In the genomic region with DNA sequence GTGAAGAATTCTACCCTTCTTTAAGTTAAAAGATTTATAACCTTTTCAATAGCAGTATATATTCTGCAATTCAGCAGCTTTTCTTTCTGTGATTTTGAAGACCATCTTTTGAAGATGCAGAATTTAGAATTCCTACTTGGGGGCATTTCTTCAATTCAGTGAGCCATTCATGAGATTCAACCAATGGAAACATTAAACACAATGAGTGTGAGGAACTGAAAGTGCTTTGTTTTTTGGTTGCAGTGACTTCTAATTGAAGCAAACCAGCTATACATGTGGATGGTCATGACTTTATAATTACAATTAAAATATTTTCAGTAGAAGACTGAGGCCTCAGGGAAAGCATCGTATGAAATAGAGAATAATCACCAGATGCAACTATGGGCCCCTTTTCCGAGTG, we compare ENCODE assay signal across 18 cellular contexts.
DNase-seq lines count a peak whose midpoint lies in the region; ATAC-seq and TF ChIP-seq lines count a peak whose summit lies in the region.
"Had no signal": no experiment of that assay in that cellular context is flagged by ENCODE, and none has a peak within 500 bp of the region (broad histone marks: within the 10 kb centered on the region; RNA-seq: fewer than 3 reads in every experiment).

No MANE protein-coding gene starts in this region.

- H3K9me3 ChIP-seq in vagina = no peaks in the 10 kb centered on the region
- H3K9me3 ChIP-seq: psoas muscle, SK-N-SH had no signal

- intact Hi-C loops in vagina (cut with DNase I) = no loop called here

- no peaks in the 10 kb centered on the region for H3K27me3 Mint-ChIP-seq in central memory CD8-positive, alpha-beta T cell
- no peaks in the 10 kb centered on the region for H3K27me3 Mint-ChIP-seq in mesothelial cell of epicardium (ENCODE audit: low read depth)

- no peaks in the 10 kb centered on the region for H3K27me3 ChIP-seq in vagina
- H3K27me3 ChIP-seq: dorsolateral prefrontal cortex had no signal

- DNase-seq in central memory CD8-positive, alpha-beta T cell (ENCODE audit: low spot score in 2 of 2) = no peak
- no peak for DNase-seq in NCI-H2107 (lab: John Stamatoyannopoulos, UW)
- DNase-seq in mesothelial cell of epicardium (ENCODE audit: low spot score in 2 of 2, unreplicated experiment in 2 of 2) = no peak
- DNase-seq in midbrain (lab: John Stamatoyannopoulos, UW) = no peak
- DNase-seq in vagina (ENCODE audit: extremely low spot score in 2 of 2) = no peak
- DNase-seq: activated naive CD4-positive, alpha-beta T cell treated with Interleukin-2 at 50 U/mL for 16 hours; dorsolateral prefrontal cortex; hypothalamus; left cardiac atrium; NCI-H1105; psoas muscle; SK-N-SH; stimulated activated CD4-positive, alpha-beta T cell treated with anti-CD3 and anti-CD28 coated beads, Interleukin-15, amount 100 ng/mL, for 24 hours had no signal

- H3K27ac Mint-ChIP-seq in central memory CD8-positive, alpha-beta T cell (ENCODE audit: low read depth) = peak overlapping the region; percentile 4
- H3K27ac Mint-ChIP-seq in mesothelial cell of epicardium = no peak overlapping the region

- no peak overlapping the region for H3K4me3 Mint-ChIP-seq in central memory CD8-positive, alpha-beta T cell
- no peak overlapping the region for H3K4me3 Mint-ChIP-seq in mesothelial cell of epicardium

- TF ChIP-seq POLR2A in vagina (IDR thresholded peaks at IDR 0.05) = no peak

- H3K27ac ChIP-seq in vagina = no peak overlapping the region
- H3K27ac ChIP-seq: dorsolateral prefrontal cortex, psoas muscle had no signal

- H3K4me1 ChIP-seq in vagina = no peaks in the 10 kb centered on the region
- H3K4me1 ChIP-seq: psoas muscle had no signal

- peaks cover 1% of the 10 kb centered on the region for H3K36me3 Mint-ChIP-seq in central memory CD8-positive, alpha-beta T cell (ENCODE audit: insufficient read depth)
- no peaks in the 10 kb centered on the region for H3K36me3 Mint-ChIP-seq in mesothelial cell of epicardium

- peaks cover 6% of the 10 kb centered on the region for H3K4me1 Mint-ChIP-seq in central memory CD8-positive, alpha-beta T cell
- peaks cover 5% of the 10 kb centered on the region for H3K4me1 Mint-ChIP-seq in mesothelial cell of epicardium

- H3K36me3 ChIP-seq in vagina = no peaks in the 10 kb centered on the region

- no peaks in the 10 kb centered on the region for H3K9me3 Mint-ChIP-seq in central memory CD8-positive, alpha-beta T cell
- H3K9me3 Mint-ChIP-seq in mesothelial cell of epicardium = no peaks in the 10 kb centered on the region

- H3K4me3 ChIP-seq in vagina = no peak overlapping the region
- H3K4me3 ChIP-seq: dorsolateral prefrontal cortex, psoas muscle had no signal

- ATAC-seq in GM18499 (IDR thresholded peaks at IDR 0.05; ENCODE audit: insufficient read depth, unreplicated experiment) (peak; percentile 53), GM19467 (IDR thresholded peaks at IDR 0.05; ENCODE audit: unreplicated experiment) (peak; percentile 72), HG03135 (IDR thresholded peaks at IDR 0.05; ENCODE audit: unreplicated experiment) (peak; percentile 76)
- no peak for ATAC-seq in central memory CD8-positive, alpha-beta T cell (replicated peaks; ENCODE audit: extremely low read depth, poor library complexity, severe bottlenecking)
- ATAC-seq: HCT116, HepG2, left cardiac atrium, psoas muscle had no signal

- no peak for TF ChIP-seq CTCF in mesothelial cell of epicardium (IDR thresholded peaks at IDR 0.05; ENCODE audit: unreplicated experiment)
- no peak for TF ChIP-seq CTCF in vagina (IDR thresholded peaks at IDR 0.05)
